In genomic region chr9:124726886-124727285, GRCh38 we compare ENCODE assay signal across 1 cellular context.
TF ChIP-seq lines count a peak whose summit lies in the region.

No MANE protein-coding gene starts in this region.

TF ChIP-seq in GM23338, 12 proteins besides CTCF, POLR2A, EP300 and RAD21 (continued from another document):
- TF ChIP-seq, protein P1, sequence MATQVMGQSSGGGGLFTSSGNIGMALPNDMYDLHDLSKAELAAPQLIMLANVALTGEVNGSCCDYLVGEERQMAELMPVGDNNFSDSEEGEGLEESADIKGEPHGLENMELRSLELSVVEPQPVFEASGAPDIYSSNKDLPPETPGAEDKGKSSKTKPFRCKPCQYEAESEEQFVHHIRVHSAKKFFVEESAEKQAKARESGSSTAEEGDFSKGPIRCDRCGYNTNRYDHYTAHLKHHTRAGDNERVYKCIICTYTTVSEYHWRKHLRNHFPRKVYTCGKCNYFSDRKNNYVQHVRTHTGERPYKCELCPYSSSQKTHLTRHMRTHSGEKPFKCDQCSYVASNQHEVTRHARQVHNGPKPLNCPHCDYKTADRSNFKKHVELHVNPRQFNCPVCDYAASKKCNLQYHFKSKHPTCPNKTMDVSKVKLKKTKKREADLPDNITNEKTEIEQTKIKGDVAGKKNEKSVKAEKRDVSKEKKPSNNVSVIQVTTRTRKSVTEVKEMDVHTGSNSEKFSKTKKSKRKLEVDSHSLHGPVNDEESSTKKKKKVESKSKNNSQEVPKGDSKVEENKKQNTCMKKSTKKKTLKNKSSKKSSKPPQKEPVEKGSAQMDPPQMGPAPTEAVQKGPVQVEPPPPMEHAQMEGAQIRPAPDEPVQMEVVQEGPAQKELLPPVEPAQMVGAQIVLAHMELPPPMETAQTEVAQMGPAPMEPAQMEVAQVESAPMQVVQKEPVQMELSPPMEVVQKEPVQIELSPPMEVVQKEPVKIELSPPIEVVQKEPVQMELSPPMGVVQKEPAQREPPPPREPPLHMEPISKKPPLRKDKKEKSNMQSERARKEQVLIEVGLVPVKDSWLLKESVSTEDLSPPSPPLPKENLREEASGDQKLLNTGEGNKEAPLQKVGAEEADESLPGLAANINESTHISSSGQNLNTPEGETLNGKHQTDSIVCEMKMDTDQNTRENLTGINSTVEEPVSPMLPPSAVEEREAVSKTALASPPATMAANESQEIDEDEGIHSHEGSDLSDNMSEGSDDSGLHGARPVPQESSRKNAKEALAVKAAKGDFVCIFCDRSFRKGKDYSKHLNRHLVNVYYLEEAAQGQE (IDR thresholded peaks at IDR 0.05; ENCODE audit: unreplicated experiment) = no peak
- TF ChIP-seq STAT1 (IDR thresholded peaks at IDR 0.05; ENCODE audit: unreplicated experiment) (no peak), ETS1 (IDR thresholded peaks at IDR 0.05) (no peak), NANOG (IDR thresholded peaks at IDR 0.05; ENCODE audit: borderline replicate concordance) (no peak), ZNF114 (CRISPR knock-in tag; IDR thresholded peaks at IDR 0.05) (no peak), CREB1 (CRISPR knock-in tag; IDR thresholded peaks at IDR 0.05; ENCODE audit: low read depth) (no peak), POLR2AphosphoS5 (IDR thresholded peaks at IDR 0.05; ENCODE audit: low read depth) (no peak), ZNF331 (CRISPR knock-in tag; IDR thresholded peaks at IDR 0.05; ENCODE audit: low read depth) (no peak), EZH2 (IDR thresholded peaks at IDR 0.05; ENCODE audit: low read depth, unreplicated experiment) (no peak), JUNB (IDR thresholded peaks at IDR 0.05; ENCODE audit: unreplicated experiment) (no peak)
- TF ChIP-seq, protein P2, sequence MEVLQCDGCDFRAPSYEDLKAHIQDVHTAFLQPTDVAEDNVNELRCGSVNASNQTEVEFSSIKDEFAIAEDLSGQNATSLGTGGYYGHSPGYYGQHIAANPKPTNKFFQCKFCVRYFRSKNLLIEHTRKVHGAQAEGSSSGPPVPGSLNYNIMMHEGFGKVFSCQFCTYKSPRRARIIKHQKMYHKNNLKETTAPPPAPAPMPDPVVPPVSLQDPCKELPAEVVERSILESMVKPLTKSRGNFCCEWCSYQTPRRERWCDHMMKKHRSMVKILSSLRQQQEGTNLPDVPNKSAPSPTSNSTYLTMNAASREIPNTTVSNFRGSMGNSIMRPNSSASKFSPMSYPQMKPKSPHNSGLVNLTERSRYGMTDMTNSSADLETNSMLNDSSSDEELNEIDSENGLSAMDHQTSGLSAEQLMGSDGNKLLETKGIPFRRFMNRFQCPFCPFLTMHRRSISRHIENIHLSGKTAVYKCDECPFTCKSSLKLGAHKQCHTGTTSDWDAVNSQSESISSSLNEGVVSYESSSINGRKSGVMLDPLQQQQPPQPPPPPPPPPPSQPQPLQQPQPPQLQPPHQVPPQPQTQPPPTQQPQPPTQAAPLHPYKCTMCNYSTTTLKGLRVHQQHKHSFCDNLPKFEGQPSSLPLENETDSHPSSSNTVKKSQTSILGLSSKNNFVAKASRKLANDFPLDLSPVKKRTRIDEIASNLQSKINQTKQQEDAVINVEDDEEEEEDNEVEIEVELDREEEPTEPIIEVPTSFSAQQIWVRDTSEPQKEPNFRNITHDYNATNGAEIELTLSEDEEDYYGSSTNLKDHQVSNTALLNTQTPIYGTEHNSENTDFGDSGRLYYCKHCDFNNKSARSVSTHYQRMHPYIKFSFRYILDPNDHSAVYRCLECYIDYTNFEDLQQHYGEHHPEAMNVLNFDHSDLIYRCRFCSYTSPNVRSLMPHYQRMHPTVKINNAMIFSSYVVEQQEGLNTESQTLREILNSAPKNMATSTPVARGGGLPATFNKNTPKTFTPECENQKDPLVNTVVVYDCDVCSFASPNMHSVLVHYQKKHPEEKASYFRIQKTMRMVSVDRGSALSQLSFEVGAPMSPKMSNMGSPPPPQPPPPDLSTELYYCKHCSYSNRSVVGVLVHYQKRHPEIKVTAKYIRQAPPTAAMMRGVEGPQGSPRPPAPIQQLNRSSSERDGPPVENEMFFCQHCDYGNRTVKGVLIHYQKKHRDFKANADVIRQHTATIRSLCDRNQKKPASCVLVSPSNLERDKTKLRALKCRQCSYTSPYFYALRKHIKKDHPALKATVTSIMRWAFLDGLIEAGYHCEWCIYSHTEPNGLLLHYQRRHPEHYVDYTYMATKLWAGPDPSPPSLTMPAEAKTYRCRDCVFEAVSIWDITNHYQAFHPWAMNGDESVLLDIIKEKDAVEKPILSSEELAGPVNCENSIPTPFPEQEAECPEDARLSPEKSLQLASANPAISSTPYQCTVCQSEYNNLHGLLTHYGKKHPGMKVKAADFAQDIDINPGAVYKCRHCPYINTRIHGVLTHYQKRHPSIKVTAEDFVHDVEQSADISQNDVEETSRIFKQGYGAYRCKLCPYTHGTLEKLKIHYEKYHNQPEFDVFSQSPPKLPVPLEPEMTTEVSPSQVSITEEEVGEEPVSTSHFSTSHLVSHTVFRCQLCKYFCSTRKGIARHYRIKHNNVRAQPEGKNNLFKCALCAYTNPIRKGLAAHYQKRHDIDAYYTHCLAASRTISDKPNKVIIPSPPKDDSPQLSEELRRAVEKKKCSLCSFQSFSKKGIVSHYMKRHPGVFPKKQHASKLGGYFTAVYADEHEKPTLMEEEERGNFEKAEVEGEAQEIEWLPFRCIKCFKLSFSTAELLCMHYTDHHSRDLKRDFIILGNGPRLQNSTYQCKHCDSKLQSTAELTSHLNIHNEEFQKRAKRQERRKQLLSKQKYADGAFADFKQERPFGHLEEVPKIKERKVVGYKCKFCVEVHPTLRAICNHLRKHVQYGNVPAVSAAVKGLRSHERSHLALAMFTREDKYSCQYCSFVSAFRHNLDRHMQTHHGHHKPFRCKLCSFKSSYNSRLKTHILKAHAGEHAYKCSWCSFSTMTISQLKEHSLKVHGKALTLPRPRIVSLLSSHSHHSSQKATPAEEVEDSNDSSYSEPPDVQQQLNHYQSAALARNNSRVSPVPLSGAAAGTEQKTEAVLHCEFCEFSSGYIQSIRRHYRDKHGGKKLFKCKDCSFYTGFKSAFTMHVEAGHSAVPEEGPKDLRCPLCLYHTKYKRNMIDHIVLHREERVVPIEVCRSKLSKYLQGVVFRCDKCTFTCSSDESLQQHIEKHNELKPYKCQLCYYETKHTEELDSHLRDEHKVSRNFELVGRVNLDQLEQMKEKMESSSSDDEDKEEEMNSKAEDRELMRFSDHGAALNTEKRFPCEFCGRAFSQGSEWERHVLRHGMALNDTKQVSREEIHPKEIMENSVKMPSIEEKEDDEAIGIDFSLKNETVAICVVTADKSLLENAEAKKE (CRISPR knock-in tag; IDR thresholded peaks at IDR 0.05) = no peak
